ENCODE assay signal across 22 cellular contexts in genomic region chrX:154048398-154048797, GRCh38.
"Had no signal": no experiment of that assay in that cellular context is flagged by ENCODE, and none has a peak within 500 bp of the region (broad histone marks: within the 10 kb centered on the region; RNA-seq: fewer than 3 reads in every experiment).

No MANE protein-coding gene starts in this region.

- H3K36me3 ChIP-seq: brain microvascular endothelial cell, pancreas, suprapubic skin had no signal

- H3K27ac ChIP-seq: pancreas had no signal

- DNase-seq: activated CD4-positive, alpha-beta T cell treated with anti-CD3 and anti-CD28 coated beads for 48 hours; activated CD8-positive, alpha-beta memory T cell treated with anti-CD3 and anti-CD28 coated beads, Interleukin-2, amount 50 U/mL, for 4 hours; activated CD8-positive, alpha-beta T cell treated with anti-CD3 and anti-CD28 coated beads, Interleukin-2, amount 10 ng/mL, durations not matched to agents 7 days and 5 days; activated gamma-delta T cell; activated naive CD8-positive, alpha-beta T cell treated with anti-CD3 and anti-CD28 coated beads for 36 hours; activated T-cell treated with anti-CD3 and anti-CD28 coated beads, Interleukin-2, amount 50 U/mL, for 48 hours; brain microvascular endothelial cell; cerebellar nuclear complex; effector CD8-positive, alpha-beta T cell; esophagus squamous epithelium; head of caudate nucleus; naive B cell; pancreas; retina; SK-N-SH; stimulated activated CD4-positive, alpha-beta T cell treated with anti-CD3 and anti-CD28 coated beads, Interleukin-4, amount 100 ng/mL, for 24 hours; stimulated activated naive CD4-positive, alpha-beta T cell treated with Interleukin-2 at 50 U/mL for 16 hours; T-helper 1 cell; trophoblast cell had no signal

- H3K27ac Mint-ChIP-seq: activated CD8-positive, alpha-beta T cell treated with anti-CD3 and anti-CD28 coated beads, Interleukin-2, amount 10 ng/mL, durations not matched to agents 7 days and 5 days; activated naive CD8-positive, alpha-beta T cell treated with anti-CD3 and anti-CD28 coated beads for 36 hours had no signal

- H3K9me3 ChIP-seq: esophagus squamous epithelium, pancreas, SK-N-SH, suprapubic skin had no signal

- H3K9ac ChIP-seq: SK-N-SH had no signal

- ATAC-seq: activated CD8-positive, alpha-beta T cell treated with anti-CD3 and anti-CD28 coated beads, Interleukin-2, amount 10 ng/mL, durations not matched to agents 7 days and 5 days had no signal

- H3K4me3 ChIP-seq: esophagus squamous epithelium, lung, pancreas, skin epidermis, suprapubic skin had no signal

- H3K9me3 Mint-ChIP-seq: activated naive CD8-positive, alpha-beta T cell treated with anti-CD3 and anti-CD28 coated beads for 36 hours; naive B cell had no signal

- H3K4me3 Mint-ChIP-seq: activated CD8-positive, alpha-beta T cell treated with anti-CD3 and anti-CD28 coated beads, Interleukin-2, amount 10 ng/mL, durations not matched to agents 7 days and 5 days; activated naive CD8-positive, alpha-beta T cell treated with anti-CD3 and anti-CD28 coated beads for 36 hours had no signal

- H3K27me3 ChIP-seq: brain microvascular endothelial cell, esophagus squamous epithelium, pancreas, suprapubic skin had no signal

- H3K27me3 Mint-ChIP-seq: activated naive CD8-positive, alpha-beta T cell treated with anti-CD3 and anti-CD28 coated beads for 36 hours had no signal
